Comparison of ENCODE assay signal across 25 cellular contexts in genomic region chr19:58336216-58336615, GRCh38.
"Had no signal": no experiment of that assay in that cellular context is flagged by ENCODE, and none has a peak within 500 bp of the region (broad histone marks: within the 10 kb centered on the region; RNA-seq: fewer than 3 reads in every experiment).

No MANE protein-coding gene starts in this region.

- H3K9me3 Mint-ChIP-seq: naive thymus-derived CD8-positive, alpha-beta T cell; nephron; neural progenitor cell; stimulated activated naive CD8-positive, alpha-beta T cell treated with anti-CD3 and anti-CD28 coated beads, Interleukin-15, Interleukin-2, amounts not matched to agents 100 ng/mL and 50 ng/mL, for 24 hours had no signal

- H3K9me3 ChIP-seq: lower lobe of right lung, sigmoid colon, suprapubic skin, thoracic aorta, upper lobe of right lung had no signal

- H3K27me3 Mint-ChIP-seq: naive thymus-derived CD8-positive, alpha-beta T cell; progenitor cell of endocrine pancreas; stimulated activated naive CD8-positive, alpha-beta T cell treated with anti-CD3 and anti-CD28 coated beads, Interleukin-15, Interleukin-2, amounts not matched to agents 100 ng/mL and 50 ng/mL, for 24 hours had no signal

- H3K27ac Mint-ChIP-seq: nephron; neural progenitor cell; progenitor cell of endocrine pancreas; stimulated activated naive CD8-positive, alpha-beta T cell treated with anti-CD3 and anti-CD28 coated beads, Interleukin-15, Interleukin-2, amounts not matched to agents 100 ng/mL and 50 ng/mL, for 24 hours had no signal

- ATAC-seq: heart right ventricle; left ventricle myocardium superior; lower lobe of right lung; naive thymus-derived CD8-positive, alpha-beta T cell; right cardiac atrium; upper lobe of right lung had no signal

- H3K4me3 ChIP-seq: heart right ventricle, hepatocyte, lower lobe of right lung, neural progenitor cell, ovary, sigmoid colon, suprapubic skin, thoracic aorta, tibial artery, upper lobe of right lung had no signal

- H3K4me3 Mint-ChIP-seq: naive thymus-derived CD8-positive, alpha-beta T cell; nephron; neural progenitor cell; stimulated activated naive CD8-positive, alpha-beta T cell treated with anti-CD3 and anti-CD28 coated beads, Interleukin-15, Interleukin-2, amounts not matched to agents 100 ng/mL and 50 ng/mL, for 24 hours had no signal

- H3K4me1 Mint-ChIP-seq: nephron, neural progenitor cell had no signal

- H3K4me1 ChIP-seq: heart right ventricle, lower lobe of right lung, neural progenitor cell, sigmoid colon, suprapubic skin, tibial artery, upper lobe of right lung had no signal

- DNase-seq: heart right ventricle; islet precursor cell; left ventricle myocardium superior; lower lobe of right lung; mammary epithelial cell; mesenchymal stem cell; naive thymus-derived CD8-positive, alpha-beta T cell; ovary; sigmoid colon; small intestine; stimulated activated CD4-positive, alpha-beta T cell treated with anti-CD3 and anti-CD28 coated beads, Interleukin-15, amount 100 ng/mL, for 24 hours; stimulated activated CD4-positive, alpha-beta T cell treated with anti-CD3 and anti-CD28 coated beads, Interleukin-2, amount 100 ng/mL, for 24 hours; stimulated activated CD4-positive, alpha-beta T cell treated with anti-CD3 and anti-CD28 coated beads, Interleukin-4, amount 100 ng/mL, for 1 hour; stimulated activated naive CD4-positive, alpha-beta T cell; tibial artery; trophoblast cell; upper lobe of right lung had no signal

- H3K27me3 ChIP-seq: heart right ventricle, hepatocyte, neural progenitor cell, ovary, sigmoid colon, suprapubic skin, tibial artery, upper lobe of right lung had no signal

- H3K27ac ChIP-seq: heart right ventricle, hepatocyte, lower lobe of right lung, neural progenitor cell, ovary, sigmoid colon, suprapubic skin, thoracic aorta, tibial artery, upper lobe of right lung had no signal

- H3K36me3 ChIP-seq: neural progenitor cell, ovary had no signal
